Comparison of ENCODE assay signal across 26 cellular contexts in genomic region chr5:107773479-107773878, GRCh38.
"Had no signal": no experiment of that assay in that cellular context is flagged by ENCODE, and none has a peak within 500 bp of the region (broad histone marks: within the 10 kb centered on the region; RNA-seq: fewer than 3 reads in every experiment).

No MANE protein-coding gene starts in this region.

- H3K27me3 ChIP-seq: adrenal gland, body of pancreas, gastrocnemius medialis, heart left ventricle had no signal

- H3K4me3 ChIP-seq: adrenal gland, body of pancreas, esophagus squamous epithelium, gastrocnemius medialis, heart left ventricle had no signal

- H3K9me3 ChIP-seq: adrenal gland, body of pancreas, esophagus squamous epithelium, gastrocnemius medialis, heart left ventricle had no signal

- H3K27ac ChIP-seq: adrenal gland, body of pancreas, epithelial cell of prostate, esophagus squamous epithelium, foreskin keratinocyte, gastrocnemius medialis, heart left ventricle had no signal

- H3K27ac Mint-ChIP-seq: activated CD4-positive, alpha-beta memory T cell treated with anti-CD3 and anti-CD28 coated beads, Interleukin-2, amount 10 ng/mL, durations not matched to agents 7 days and 5 days; activated CD4-positive, alpha-beta T cell treated with anti-CD3 and anti-CD28 coated beads, Interleukin-2, amount 10 ng/mL, durations not matched to agents 7 days and 5 days; activated naive CD8-positive, alpha-beta T cell; activated T-cell treated with anti-CD3 and anti-CD28 coated beads, Interleukin-2, amount 50 U/mL, for 24 hours; activated T-cell treated with anti-CD3 and anti-CD28 coated beads, Interleukin-2, amount 50 U/mL, for 72 hours had no signal

- H3K36me3 Mint-ChIP-seq: activated naive CD8-positive, alpha-beta T cell had no signal

- ATAC-seq: activated T-cell treated with anti-CD3 and anti-CD28 coated beads, Interleukin-2, amount 50 U/mL, for 72 hours; body of pancreas; foreskin keratinocyte; gastrocnemius medialis; heart left ventricle had no signal

- H3K4me1 ChIP-seq: adrenal gland, body of pancreas, esophagus squamous epithelium, foreskin keratinocyte, gastrocnemius medialis had no signal

- H3K9me3 Mint-ChIP-seq: activated CD4-positive, alpha-beta memory T cell treated with anti-CD3 and anti-CD28 coated beads, Interleukin-2, amount 10 ng/mL, durations not matched to agents 7 days and 5 days; activated CD4-positive, alpha-beta T cell treated with anti-CD3 and anti-CD28 coated beads, Interleukin-2, amount 10 ng/mL, durations not matched to agents 7 days and 5 days; activated T-cell treated with anti-CD3 and anti-CD28 coated beads, Interleukin-2, amount 50 U/mL, for 24 hours; activated T-cell treated with anti-CD3 and anti-CD28 coated beads, Interleukin-2, amount 50 U/mL, for 72 hours had no signal

- DNase-seq: activated CD4-positive, alpha-beta memory T cell treated with anti-CD3 and anti-CD28 coated beads, Interleukin-2, amount 10 ng/mL, durations not matched to agents 7 days and 5 days; activated CD4-positive, alpha-beta T cell treated with anti-CD3 and anti-CD28 coated beads for 1 hour; activated CD4-positive, alpha-beta T cell treated with anti-CD3 and anti-CD28 coated beads for 4 hours; activated CD4-positive, alpha-beta T cell treated with anti-CD3 and anti-CD28 coated beads, Interleukin-2, amount 10 ng/mL, durations not matched to agents 7 days and 5 days; activated CD4-positive, alpha-beta T cell treated with anti-CD3 and anti-CD28 coated beads, Interleukin-2, amount 50 U/mL, for 4 hours; activated CD4-positive, CD25-positive, alpha-beta regulatory T cell; activated CD8-positive, alpha-beta memory T cell treated with anti-CD3 and anti-CD28 coated beads, Interleukin-2, amount 50 U/mL, for 48 hours; activated gamma-delta T cell treated with Interleukin-2 at 50 U/mL for 16 hours; activated naive CD4-positive, alpha-beta T cell treated with anti-CD3 and anti-CD28 coated beads, Interleukin-2, amount 50 U/mL, for 16 hours; activated naive CD4-positive, alpha-beta T cell treated with Interleukin-2 at 50 U/mL for 16 hours; activated T-cell treated with anti-CD3 and anti-CD28 coated beads for 4 hours; activated T-cell treated with anti-CD3 and anti-CD28 coated beads, Interleukin-2, amount 50 U/mL, for 24 hours; activated T-cell treated with anti-CD3 and anti-CD28 coated beads, Interleukin-2, amount 50 U/mL, for 72 hours; adrenal gland; amygdala; aorta; body of pancreas; effector CD8-positive, alpha-beta T cell; esophagus squamous epithelium; foreskin keratinocyte; gastrocnemius medialis; glutamatergic neuron; heart left ventricle; T-helper 2 cell had no signal

- H3K36me3 ChIP-seq: adrenal gland, esophagus squamous epithelium, gastrocnemius medialis, heart left ventricle had no signal

- H3K4me1 Mint-ChIP-seq: activated CD4-positive, alpha-beta memory T cell treated with anti-CD3 and anti-CD28 coated beads, Interleukin-2, amount 10 ng/mL, durations not matched to agents 7 days and 5 days; activated CD4-positive, alpha-beta T cell treated with anti-CD3 and anti-CD28 coated beads, Interleukin-2, amount 10 ng/mL, durations not matched to agents 7 days and 5 days had no signal

- H3K4me3 Mint-ChIP-seq: activated CD4-positive, alpha-beta memory T cell treated with anti-CD3 and anti-CD28 coated beads, Interleukin-2, amount 10 ng/mL, durations not matched to agents 7 days and 5 days; activated CD4-positive, alpha-beta T cell treated with anti-CD3 and anti-CD28 coated beads, Interleukin-2, amount 10 ng/mL, durations not matched to agents 7 days and 5 days; activated naive CD8-positive, alpha-beta T cell; activated T-cell treated with anti-CD3 and anti-CD28 coated beads, Interleukin-2, amount 50 U/mL, for 24 hours; activated T-cell treated with anti-CD3 and anti-CD28 coated beads, Interleukin-2, amount 50 U/mL, for 72 hours had no signal
